Comparison of ENCODE assay signal across 1 cellular context in genomic region chr17:81492202-81492601, GRCh38.
TF ChIP-seq lines count a peak whose summit lies in the region.

No MANE protein-coding gene starts in this region.

TF ChIP-seq in H1, 55 proteins besides CTCF, POLR2A, EP300 and RAD21:
- TF ChIP-seq E2F6 (IDR thresholded peaks at IDR 0.05) = no peak
- TF ChIP-seq GABPA (IDR thresholded peaks at IDR 0.05; ENCODE audit: borderline replicate concordance, insufficient read depth, low read length) = no peak
- TF ChIP-seq NANOG (IDR thresholded peaks at IDR 0.05; ENCODE audit: insufficient read depth, low read depth, low read length, poor library complexity, severe bottlenecking) = no peak
- no peak for TF ChIP-seq EZH2 (IDR thresholded peaks at IDR 0.05; ENCODE audit: low read depth, low read length, severe bottlenecking)
- TF ChIP-seq, protein P1, sequence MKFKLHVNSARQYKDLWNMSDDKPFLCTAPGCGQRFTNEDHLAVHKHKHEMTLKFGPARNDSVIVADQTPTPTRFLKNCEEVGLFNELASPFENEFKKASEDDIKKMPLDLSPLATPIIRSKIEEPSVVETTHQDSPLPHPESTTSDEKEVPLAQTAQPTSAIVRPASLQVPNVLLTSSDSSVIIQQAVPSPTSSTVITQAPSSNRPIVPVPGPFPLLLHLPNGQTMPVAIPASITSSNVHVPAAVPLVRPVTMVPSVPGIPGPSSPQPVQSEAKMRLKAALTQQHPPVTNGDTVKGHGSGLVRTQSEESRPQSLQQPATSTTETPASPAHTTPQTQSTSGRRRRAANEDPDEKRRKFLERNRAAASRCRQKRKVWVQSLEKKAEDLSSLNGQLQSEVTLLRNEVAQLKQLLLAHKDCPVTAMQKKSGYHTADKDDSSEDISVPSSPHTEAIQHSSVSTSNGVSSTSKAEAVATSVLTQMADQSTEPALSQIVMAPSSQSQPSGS (IDR thresholded peaks at IDR 0.05; ENCODE audit: low read length) = no peak
- TF ChIP-seq EGR1 (IDR thresholded peaks at IDR 0.05; ENCODE audit: borderline replicate concordance, low read depth, low read length) = no peak
